2 cellular contexts compared by ENCODE assay signal in genomic region chr10:110569120-110569519, GRCh38.
TF ChIP-seq lines count a peak whose summit lies in the region.

No MANE protein-coding gene starts in this region.

TF ChIP-seq in IMR-90, 13 proteins besides CTCF, POLR2A, EP300 and RAD21:
- TF ChIP-seq RFX5 (IDR thresholded peaks at IDR 0.05; ENCODE audit: low read depth, low read length): no peak
- no peak for TF ChIP-seq CHD1 (IDR thresholded peaks at IDR 0.05; ENCODE audit: low read depth, low read length)
- TF ChIP-seq FOS (IDR thresholded peaks at IDR 0.05; ENCODE audit: low read depth, low read length): no peak
- peak; percentile 96 for TF ChIP-seq MAFK (IDR thresholded peaks at IDR 0.05; ENCODE audit: low read depth, low read length)
- TF ChIP-seq SMC3 (IDR thresholded peaks at IDR 0.05; ENCODE audit: low read depth, low read length): no peak
- no peak for TF ChIP-seq RCOR1 (IDR thresholded peaks at IDR 0.05; ENCODE audit: insufficient replicate concordance, low read length)
- no peak for TF ChIP-seq NFE2L2 (IDR thresholded peaks at IDR 0.05; ENCODE audit: low read depth, low read length)

TF ChIP-seq in GM12878, 131 proteins besides CTCF, POLR2A, EP300 and RAD21:
- TF ChIP-seq EZH2 (IDR thresholded peaks at IDR 0.05; ENCODE audit: borderline replicate concordance, control insufficient read depth, low read depth, low read length) (no peak), STAT1 (conservative IDR thresholded peaks at IDR 0.05) (no peak), MTA2 (IDR thresholded peaks at IDR 0.05; ENCODE audit: low read depth) (no peak), ASH2L (IDR thresholded peaks at IDR 0.05; ENCODE audit: borderline replicate concordance, low read depth) (no peak), NFYA (IDR thresholded peaks at IDR 0.05; ENCODE audit: borderline replicate concordance, low read depth, low read length) (no peak), MYB (IDR thresholded peaks at IDR 0.05; ENCODE audit: borderline replicate concordance, low read depth, low read length) (no peak), PBX3 (IDR thresholded peaks at IDR 0.05; ENCODE audit: insufficient replicate concordance, low read depth, low read length) (no peak), NRF1 (conservative IDR thresholded peaks at IDR 0.05; ENCODE audit: low read depth, low read length) (no peak), NR2F1 (conservative IDR thresholded peaks at IDR 0.05) (no peak), SRF (IDR thresholded peaks at IDR 0.05; ENCODE audit: low read depth in 2 of 2, low read length in 2 of 2) (no peak), NFIC (IDR thresholded peaks at IDR 0.05; ENCODE audit: low read depth, low read length) (no peak), YY1 (IDR thresholded peaks at IDR 0.05; ENCODE audit: low read depth, low read length) (no peak), NKRF (conservative IDR thresholded peaks at IDR 0.05) (no peak), ZNF24 (IDR thresholded peaks at IDR 0.05) (no peak), SPI1 (IDR thresholded peaks at IDR 0.05; ENCODE audit: borderline replicate concordance, insufficient read depth, low read depth, low read length) (no peak), ATF3 (IDR thresholded peaks at IDR 0.05; ENCODE audit: borderline replicate concordance, extremely low read depth, low read depth, low read length) (no peak), SREBF2 (IDR thresholded peaks at IDR 0.05; ENCODE audit: low read length) (no peak), SP1 (IDR thresholded peaks at IDR 0.05; ENCODE audit: low read depth, low read length) (no peak)
